In genomic region chr16:591892-592517, GRCh38 we compare ENCODE assay signal across 13 cellular contexts. TPM values are rescaled to one million over a fixed set of nuclear protein-coding genes. Genes with fewer than 3 reads are reported as not detected.
A peak's percentile ranks its signal among the peaks of the same experiment; 100 is the strongest.
DNase-seq lines count a peak whose midpoint lies in the region; FAIRE-seq and TF ChIP-seq lines count a peak whose summit lies in the region.
"Had no signal": no experiment of that assay in that cellular context is flagged by ENCODE, and none has a peak within 500 bp of the region (broad histone marks: within the 10 kb centered on the region; RNA-seq: fewer than 3 reads in every experiment).

No MANE protein-coding gene starts in this region.

- no TSS peak for BruUV-seq in Caco-2 (replicated peaks; lab: Mats Ljungman, UMichigan)
- BruUV-seq in PC-9 (replicated peaks; lab: Mats Ljungman, UMichigan), result TSS peak; percentile 13

- TF ChIP-seq CTCF in Caco-2 (IDR thresholded peaks at IDR 0.05; ENCODE audit: insufficient read depth in 1 of 2, low read depth in 1 of 2, low read length in 1 of 2, severe bottlenecking in 1 of 2, unreplicated experiment in 1 of 2) (no peak), PC-9 (conservative IDR thresholded peaks at IDR 0.05) (no peak), endodermal cell (conservative IDR thresholded peaks at IDR 0.05) (no peak)

- intact Hi-C loops in Caco-2 (cut with micrococcal nuclease; ENCODE audit: unreplicated experiment), result no loop called here
- intact Hi-C loops in PC-9 (cut with micrococcal nuclease; ENCODE audit: unreplicated experiment), result loop anchor here (2.0 kb wide), 1 partner anchor 45 kb away; the partner anchor contains the start of gene METTL26

- H3K4me3 ChIP-seq in Caco-2 (ENCODE audit: low read depth, low read length) (no peak overlapping the region), PC-9 (peak overlapping the region; percentile 14; the same call in 1 of the 2 replicates), rectal smooth muscle tissue (ENCODE audit: low read length) (peak overlapping the region; percentile 0), endodermal cell (ENCODE audit: low read length) (no peak overlapping the region)
- H3K4me3 ChIP-seq: adrenal gland, sigmoid colon had no signal

- H3K4me2 ChIP-seq in PC-9, result peak overlapping the region; percentile 99

- POLR2A ChIA-PET in Caco-2 (lab: Charles Lee), result no interaction called here
- POLR2A ChIA-PET in PC-9 (lab: Charles Lee; ENCODE audit: unreplicated experiment), result no interaction called here

- H3K36me3 Mint-ChIP-seq in Caco-2 (ENCODE audit: insufficient read depth, unreplicated experiment) (peaks cover 41% of the 10 kb centered on the region), immature natural killer cell (no peaks in the 10 kb centered on the region), endodermal cell (ENCODE audit: low read depth) (peaks cover 18% of the 10 kb centered on the region)

- H3K9me2 ChIP-seq in PC-9 (ENCODE audit: insufficient read depth), result no peaks in the 10 kb centered on the region

- peaks cover 74% of the 10 kb centered on the region for H3K79me2 ChIP-seq in PC-9 (ENCODE audit: low read depth)

- H3K27ac Mint-ChIP-seq in Caco-2 (ENCODE audit: unreplicated experiment) (peak overlapping the region; percentile 66), immature natural killer cell (peak overlapping the region in 1 of 6 donors; percentile 64), endodermal cell (no peak overlapping the region)

- H3K27me3 Mint-ChIP-seq in Caco-2 (ENCODE audit: insufficient read depth, unreplicated experiment) (no peaks in the 10 kb centered on the region), immature natural killer cell (ENCODE audit: low read depth in 3 of 3) (peaks cover 11 to 19% (median 15%) of the 10 kb centered on the region in 3 donors), endodermal cell (ENCODE audit: insufficient read depth) (peaks cover 19% of the 10 kb centered on the region)

- FAIRE-seq in GM19239 (lab: Jason Lieb, UNC), result no peak
- FAIRE-seq: RCC 7860 had no signal

- H3K4me3 Mint-ChIP-seq in Caco-2 (ENCODE audit: unreplicated experiment), result peak overlapping the region; percentile 75
- H3K4me3 Mint-ChIP-seq in immature natural killer cell, result peak overlapping the region in 4 of 5 donors; percentile 78 to 91 (median 85)
- H3K4me3 Mint-ChIP-seq in endodermal cell, result no peak overlapping the region

- WGBS in endodermal cell (ENCODE audit: insufficient coverage in 1 of 2, insufficient read length in 1 of 2), 2 experiments, result 93 to 97% methylated on average over 12 to 15 of the region's 15 CpGs

- H3F3A ChIP-seq in PC-9 (ENCODE audit: insufficient read depth, low read depth), result peaks cover 35% of the 10 kb centered on the region

- no peaks in the 10 kb centered on the region; the same call in 1 of the 2 replicates for H3K36me3 ChIP-seq in Caco-2 (ENCODE audit: control insufficient read depth, insufficient read depth, low read length)
- no peaks in the 10 kb centered on the region for H3K36me3 ChIP-seq in PC-9 (ENCODE audit: low read depth)
- peaks cover 8% of the 10 kb centered on the region for H3K36me3 ChIP-seq in rectal smooth muscle tissue (ENCODE audit: control insufficient read depth, insufficient read depth, low read length)
- H3K36me3 ChIP-seq in endodermal cell (ENCODE audit: control insufficient read depth, insufficient read depth, low read length), result no peaks in the 10 kb centered on the region
- H3K36me3 ChIP-seq: adrenal gland, HAP-1 had no signal

- no peak overlapping the region for H2AFZ ChIP-seq in PC-9

- no peaks in the 10 kb centered on the region for H3K9me3 Mint-ChIP-seq in Caco-2 (ENCODE audit: unreplicated experiment)
- no peaks in the 10 kb centered on the region for H3K9me3 Mint-ChIP-seq in immature natural killer cell
- no peaks in the 10 kb centered on the region for H3K9me3 Mint-ChIP-seq in endodermal cell

- H3K4me1 Mint-ChIP-seq in Caco-2 (ENCODE audit: low read depth, unreplicated experiment) (peaks cover 25% of the 10 kb centered on the region), immature natural killer cell (peaks cover 35 to 42% of the 10 kb centered on the region in 2 donors), endodermal cell (peaks cover 10% of the 10 kb centered on the region)

- peaks cover 44% of the 10 kb centered on the region for H4K20me1 ChIP-seq in PC-9 (ENCODE audit: insufficient read depth)

- DNase-seq in Caco-2 (peak in 1 of 2 experiments; percentile 17), PC-9 (no peak), immature natural killer cell (no peak), NAMALWA (ENCODE audit: low spot score) (no peak), GM19239 (ENCODE audit: insufficient read length, low spot score) (no peak), DMS153 treated with DMSO at 0.1 percent for 48 hours (lab: John Stamatoyannopoulos, UW; ENCODE audit: unreplicated experiment) (no peak), endodermal cell (no peak)
- DNase-seq: kidney glomerular epithelial cell had no signal

- H3K9me3 ChIP-seq in Caco-2 (no peaks in the 10 kb centered on the region), PC-9 (ENCODE audit: insufficient read depth, low read depth) (no peaks in the 10 kb centered on the region), endodermal cell (ENCODE audit: control insufficient read depth, low read length) (no peaks in the 10 kb centered on the region)
- H3K9me3 ChIP-seq: adrenal gland, HAP-1, sigmoid colon had no signal

- H3K4me1 ChIP-seq in Caco-2, result peaks cover 32% of the 10 kb centered on the region
- H3K4me1 ChIP-seq in PC-9 (replicated peaks; ENCODE audit: insufficient read depth), result peaks cover 46% of the 10 kb centered on the region
- H3K4me1 ChIP-seq in rectal smooth muscle tissue (ENCODE audit: control insufficient read depth, insufficient read depth, low read length), result peaks cover 15% of the 10 kb centered on the region
- no peaks in the 10 kb centered on the region for H3K4me1 ChIP-seq in endodermal cell (ENCODE audit: control insufficient read depth, insufficient read depth, low read length)

- H3K27ac ChIP-seq in PC-9, result peak overlapping the region; percentile 76
- no peak overlapping the region for H3K27ac ChIP-seq in rectal smooth muscle tissue (ENCODE audit: low read depth, low read length)
- H3K27ac ChIP-seq in endodermal cell (ENCODE audit: low read depth, low read length), result no peak overlapping the region

- H3K27me3 ChIP-seq in Caco-2 (replicated peaks; ENCODE audit: control insufficient read depth, insufficient read depth, low read length) (no peaks in the 10 kb centered on the region), PC-9 (ENCODE audit: insufficient read depth, low read depth) (no peaks in the 10 kb centered on the region), rectal smooth muscle tissue (ENCODE audit: control insufficient read depth, insufficient read depth, low read length) (no peaks in the 10 kb centered on the region), endodermal cell (ENCODE audit: control insufficient read depth, insufficient read depth, low read length, poor library complexity, severe bottlenecking) (peaks cover 9% of the 10 kb centered on the region)
- H3K27me3 ChIP-seq: adrenal gland, sigmoid colon had no signal

- H3K9ac ChIP-seq in rectal smooth muscle tissue (ENCODE audit: low read length) (peak overlapping the region; percentile 27), endodermal cell (ENCODE audit: extremely low read depth, low read length, poor library complexity, severe bottlenecking) (no peak overlapping the region)

- CTCF ChIA-PET in Caco-2 (lab: Charles Lee) (no interaction called here), PC-9 (lab: Charles Lee) (interaction anchor here (0.6 kb wide), 2 partner anchors 46 to 72 kb away, joined by 3 read pairs; no protein-coding TSS in a partner anchor)

RNA-seq across cellular contexts. Expression of gene RAB40C, which starts 2.1 kb away (rescaled TPM):
- total RNA-seq in Caco-2 (2022) (18.7 and 19.1 TPM in 2 replicates), PC-9 (2021) (43.6 and 47.1 TPM in 2 replicates), endodermal cell (10 to 100 TPM; 21.3 to 25.9 TPM)
- 10 to 100 TPM in 1 of 3 donors, 1 to 10 TPM in 2; 4.6 to 17.5 (median 5.8) TPM for polyA plus RNA-seq in immature natural killer cell
- 24.0 TPM for polyA plus RNA-seq in endodermal cell (2013, experiment 1 of 2)
- 23.0 TPM for polyA plus RNA-seq in endodermal cell (2013, experiment 2 of 2)

RNA-seq across cellular contexts. Expression of gene PIGQ, which starts 22.2 kb away (rescaled TPM):
- total RNA-seq in Caco-2 (2022) (45.3 and 45.8 TPM in 2 replicates), PC-9 (2021) (72.5 and 96.1 TPM in 2 replicates), endodermal cell (100 to 1,000 TPM; 128 to 129 TPM)
- polyA plus RNA-seq in immature natural killer cell, result 10 to 100 TPM; 10.5 to 17.7 (median 12.6) TPM
- polyA plus RNA-seq in endodermal cell (2013, experiment 1 of 2), result 61.9 TPM
- polyA plus RNA-seq in endodermal cell (2013, experiment 2 of 2), result 52.5 TPM

RNA-seq across cellular contexts. Expression of gene NHLRC4, which starts 25.2 kb away (rescaled TPM):
- total RNA-seq in Caco-2 (2022), result not detected in 2 replicates
- total RNA-seq in PC-9 (2021), result not detected in 2 replicates
- under 1 TPM in 2 of 3 donors, not detected in 1; 0.42 to 0.61 TPM for polyA plus RNA-seq in immature natural killer cell
- 1 to 10 TPM; 1.1 TPM for total RNA-seq in endodermal cell
- 0.78 TPM for polyA plus RNA-seq in endodermal cell (2013, experiment 1 of 2)
- polyA plus RNA-seq in endodermal cell (2013, experiment 2 of 2), result 0.87 TPM

RNA-seq across cellular contexts. Expression of gene PRR35, which starts 31.8 kb away (rescaled TPM):
- total RNA-seq in Caco-2 (2022) (0.14 TPM in 1 of 2 replicates, not detected in the other), PC-9 (2021) (0.35 TPM in 1 of 2 replicates, not detected in the other), endodermal cell (under 1 TPM; 0.29 to 0.62 TPM)
- not detected for polyA plus RNA-seq in immature natural killer cell
- 0.18 TPM for polyA plus RNA-seq in endodermal cell (2013, experiment 1 of 2)
- polyA plus RNA-seq in endodermal cell (2013, experiment 2 of 2), result 0.12 TPM
- total RNA-seq: adrenal gland, sigmoid colon had no signal
- polyA plus RNA-seq: adrenal gland, sigmoid colon had no signal

RNA-seq across cellular contexts. Expression of gene WFIKKN1, which starts 38.8 kb away (rescaled TPM):
- total RNA-seq in Caco-2 (2022), result 0.39 and 0.54 TPM in 2 replicates
- total RNA-seq in PC-9 (2021), result 6.9 and 9.2 TPM in 2 replicates
- polyA plus RNA-seq in immature natural killer cell, result under 1 TPM in 2 of 3 donors, not detected in 1; 0.17 to 0.19 TPM
- total RNA-seq in endodermal cell, result 10 to 100 TPM in 1 of 2 donors, 1 to 10 TPM in 1; 7.7 to 11.6 TPM
- polyA plus RNA-seq in endodermal cell (2013, experiment 1 of 2), result 17.0 TPM
- 15.2 TPM for polyA plus RNA-seq in endodermal cell (2013, experiment 2 of 2)

Comparison
In these comparisons a context has a peak if more than half of its experiments do, and no peak if none do; other contexts are left out.
1. H3K4me3 ChIP-seq: peak in PC-9 (single experiment) and rectal smooth muscle tissue (single experiment); none in Caco-2 (single experiment) and endodermal cell (single experiment).